ENCODE assay signal across 23 cellular contexts in genomic region chr10:83218205-83218604, GRCh38.
"Had no signal": no experiment of that assay in that cellular context is flagged by ENCODE, and none has a peak within 500 bp of the region (broad histone marks: within the 10 kb centered on the region; RNA-seq: fewer than 3 reads in every experiment).

No MANE protein-coding gene starts in this region.

- H3K9me3 Mint-ChIP-seq: activated CD4-positive, alpha-beta T cell treated with anti-CD3 and anti-CD28 coated beads, Interleukin-2, amount 10 ng/mL, durations not matched to agents 7 days and 5 days had no signal

- H3K27ac ChIP-seq: brain microvascular endothelial cell, cardiac muscle cell, SJCRH30 had no signal

- H3K4me1 Mint-ChIP-seq: activated B cell treated with CpG ODN at 0.5 μM for 24 hours; activated CD4-positive, alpha-beta T cell treated with anti-CD3 and anti-CD28 coated beads, Interleukin-2, amount 10 ng/mL, durations not matched to agents 7 days and 5 days; activated naive CD8-positive, alpha-beta T cell treated with anti-CD3 and anti-CD28 coated beads for 36 hours; T-helper 17 cell had no signal

- H3K36me3 ChIP-seq: brain microvascular endothelial cell, cardiac muscle cell, SJCRH30 had no signal

- H3K4me1 ChIP-seq: SJCRH30 had no signal

- H3K27ac Mint-ChIP-seq: activated B cell treated with CpG ODN at 0.5 μM for 24 hours; activated CD4-positive, alpha-beta memory T cell treated with anti-CD3 and anti-CD28 coated beads for 36 hours; activated CD4-positive, alpha-beta T cell treated with anti-CD3 and anti-CD28 coated beads, Interleukin-2, amount 10 ng/mL, durations not matched to agents 7 days and 5 days; activated naive CD4-positive, alpha-beta T cell treated with anti-CD3 and anti-CD28 coated beads for 36 hours; activated naive CD8-positive, alpha-beta T cell treated with anti-CD3 and anti-CD28 coated beads for 36 hours; T-helper 17 cell had no signal

- DNase-seq: activated B cell treated with CpG ODN at 0.5 μM for 24 hours; activated CD4-positive, alpha-beta memory T cell treated with anti-CD3 and anti-CD28 coated beads for 36 hours; activated CD4-positive, alpha-beta T cell treated with anti-CD3 and anti-CD28 coated beads, Interleukin-2, amount 10 ng/mL, durations not matched to agents 7 days and 5 days; activated CD8-positive, alpha-beta memory T cell treated with anti-CD3 and anti-CD28 coated beads for 24 hours; activated effector memory CD4-positive, alpha-beta T cell treated with anti-CD3 and anti-CD28 coated beads, Interleukin-2, amount 50 U/mL, for 16 hours; activated naive CD4-positive, alpha-beta T cell treated with anti-CD3 and anti-CD28 coated beads for 36 hours; activated naive CD8-positive, alpha-beta T cell treated with anti-CD3 and anti-CD28 coated beads for 36 hours; activated T-cell treated with anti-CD3 and anti-CD28 coated beads, Interleukin-2, amount 50 U/mL, for 4 hours; brain microvascular endothelial cell; Karpas-422; MM.1S; NCI-H1105; NCI-H1436; NCI-H1694 treated with DMSO at 0.1 percent for 48 hours; NCI-H2029 treated with DMSO at 0.1 percent for 48 hours; NCI-H446; NCI-H524; NCI-H748 treated with DMSO at 0.1 percent for 48 hours; SJCRH30; T-helper 17 cell; T-helper 9 cell had no signal

- H3K9me3 ChIP-seq: SJCRH30 had no signal

- H3K27me3 ChIP-seq: brain microvascular endothelial cell, cardiac muscle cell, SJCRH30 had no signal

- H3K4me3 Mint-ChIP-seq: activated B cell treated with CpG ODN at 0.5 μM for 24 hours; activated CD4-positive, alpha-beta memory T cell treated with anti-CD3 and anti-CD28 coated beads for 36 hours; activated CD4-positive, alpha-beta T cell treated with anti-CD3 and anti-CD28 coated beads, Interleukin-2, amount 10 ng/mL, durations not matched to agents 7 days and 5 days; activated naive CD4-positive, alpha-beta T cell treated with anti-CD3 and anti-CD28 coated beads for 36 hours; activated naive CD8-positive, alpha-beta T cell treated with anti-CD3 and anti-CD28 coated beads for 36 hours; activated T-cell treated with anti-CD3 and anti-CD28 coated beads, Interleukin-2, amount 50 U/mL, for 4 hours; T-helper 17 cell had no signal

- H3K27me3 Mint-ChIP-seq: activated B cell treated with CpG ODN at 0.5 μM for 24 hours; activated CD4-positive, alpha-beta memory T cell treated with anti-CD3 and anti-CD28 coated beads for 36 hours; activated CD4-positive, alpha-beta T cell treated with anti-CD3 and anti-CD28 coated beads, Interleukin-2, amount 10 ng/mL, durations not matched to agents 7 days and 5 days; activated naive CD8-positive, alpha-beta T cell treated with anti-CD3 and anti-CD28 coated beads for 36 hours; T-helper 17 cell had no signal

- ATAC-seq: activated T-cell treated with anti-CD3 and anti-CD28 coated beads, Interleukin-2, amount 50 U/mL, for 4 hours; K562; T-helper 17 cell had no signal

- H3K36me3 Mint-ChIP-seq: activated CD4-positive, alpha-beta memory T cell treated with anti-CD3 and anti-CD28 coated beads for 36 hours; activated naive CD8-positive, alpha-beta T cell treated with anti-CD3 and anti-CD28 coated beads for 36 hours had no signal

- H3K4me3 ChIP-seq: cardiac muscle cell, K562, SJCRH30 had no signal
